In the genomic region with DNA sequence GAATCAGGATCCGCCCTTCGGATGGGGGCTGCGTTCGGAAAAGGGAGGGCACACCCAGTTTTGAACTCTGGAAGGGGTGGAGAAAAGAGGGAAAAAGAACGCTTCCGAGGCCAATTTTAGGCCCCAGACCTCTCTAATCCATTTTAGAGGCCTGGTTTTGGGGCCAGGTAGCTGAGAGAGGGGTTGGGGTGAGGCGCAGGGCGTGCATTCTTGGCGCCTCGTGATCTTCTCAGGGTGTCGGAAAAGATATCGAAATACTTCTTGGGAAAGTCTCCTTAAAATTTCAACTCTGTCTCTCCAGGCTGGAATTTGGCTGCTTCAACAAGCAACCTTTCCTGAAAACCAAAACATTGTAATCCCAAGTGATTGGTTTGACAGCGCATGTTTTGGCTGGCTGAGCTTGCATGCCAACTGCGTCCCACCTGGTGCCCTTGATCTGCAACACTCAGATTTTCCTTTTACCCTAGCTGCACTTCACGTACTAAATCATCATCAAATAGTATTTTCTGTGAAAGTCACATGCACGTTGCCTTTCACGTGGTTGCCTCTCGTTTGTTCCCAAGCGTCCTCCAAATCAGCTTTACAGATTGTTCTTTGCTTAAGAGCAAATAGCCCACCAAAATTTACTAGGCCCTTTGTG, we compare ENCODE assay signal across 8 cellular contexts. TPM values are rescaled to one million over a fixed set of nuclear protein-coding genes. Genes with fewer than 3 reads are reported as not detected.
DNase-seq lines count a peak whose midpoint lies in the region; ATAC-seq and TF ChIP-seq lines count a peak whose summit lies in the region.

No MANE protein-coding gene starts in this region.

- CTCF ChIA-PET in activated CD4-positive, alpha-beta memory T cell treated with anti-CD3 and anti-CD28 coated beads, Interleukin-2, amount 10 ng/mL, durations not matched to agents 7 days and 5 days (lab: Charles Lee), result interaction anchor here (1.0 to 1.5 kb wide), 3 partner anchors 16 to 363 kb away, joined by 3 to 4 read pairs (median 3); no protein-coding TSS in a partner anchor

- H3K9me3 ChIP-seq in endodermal cell (ENCODE audit: control insufficient read depth, low read length) (no peaks in the 10 kb centered on the region), subcutaneous abdominal adipose tissue (ENCODE audit: control insufficient read depth in 5 of 5, low read length in 5 of 5) (no peaks in the 10 kb centered on the region)

- H3K9ac ChIP-seq in endodermal cell (ENCODE audit: extremely low read depth, low read length, poor library complexity, severe bottlenecking) (peak overlapping the region; percentile 96), subcutaneous abdominal adipose tissue (ENCODE audit: low read length in 5 of 5) (peak overlapping the region; percentile 81 to 96 (median 92))

- H3K4me3 ChIP-seq in endodermal cell (ENCODE audit: low read length) (peak overlapping the region; percentile 80), subcutaneous abdominal adipose tissue (ENCODE audit: low read depth in 1 of 5, low read length in 5 of 5) (peak overlapping the region; percentile 76 to 92 (median 91))

- H3K4me1 Mint-ChIP-seq in activated CD4-positive, alpha-beta memory T cell treated with anti-CD3 and anti-CD28 coated beads, Interleukin-2, amount 10 ng/mL, durations not matched to agents 7 days and 5 days, result peaks cover 31% of the 10 kb centered on the region
- H3K4me1 Mint-ChIP-seq in endodermal cell (peaks cover 14% of the 10 kb centered on the region), nephron progenitor cell (peaks cover 33% of the 10 kb centered on the region)

- peak overlapping the region; percentile 100 for H3K27ac Mint-ChIP-seq in activated CD4-positive, alpha-beta memory T cell treated with anti-CD3 and anti-CD28 coated beads, Interleukin-2, amount 10 ng/mL, durations not matched to agents 7 days and 5 days
- H3K27ac Mint-ChIP-seq in endodermal cell (peak overlapping the region; percentile 99), nephron progenitor cell (peak overlapping the region; percentile 100)

- POLR2A ChIA-PET in activated CD4-positive, alpha-beta memory T cell treated with anti-CD3 and anti-CD28 coated beads, Interleukin-2, amount 10 ng/mL, durations not matched to agents 7 days and 5 days (lab: Charles Lee), result interaction anchor here (0.7 to 3.3 kb wide), 32 partner anchors 9 to 658 kb away, joined by 3 to 44 read pairs (median 5); partner anchors contain the start of genes COMMD1, FAM161A, PEX13 and PUS10

- H3K36me3 ChIP-seq in endodermal cell (ENCODE audit: control insufficient read depth, insufficient read depth, low read length) (peaks cover 2% of the 10 kb centered on the region), subcutaneous abdominal adipose tissue (ENCODE audit: control insufficient read depth in 5 of 5, insufficient read depth in 5 of 5, low read length in 5 of 5) (no peaks in the 10 kb centered on the region)

- H3K27ac ChIP-seq in endodermal cell (ENCODE audit: low read depth, low read length), result peak overlapping the region; percentile 98
- H3K27ac ChIP-seq in subcutaneous abdominal adipose tissue (ENCODE audit: low read depth, low read length), result peak overlapping the region; percentile 97

- H3K27me3 Mint-ChIP-seq in activated CD4-positive, alpha-beta memory T cell treated with anti-CD3 and anti-CD28 coated beads, Interleukin-2, amount 10 ng/mL, durations not matched to agents 7 days and 5 days, result no peaks in the 10 kb centered on the region
- H3K27me3 Mint-ChIP-seq in endodermal cell (ENCODE audit: insufficient read depth) (no peaks in the 10 kb centered on the region), nephron progenitor cell (ENCODE audit: low read depth, poor library complexity) (no peaks in the 10 kb centered on the region)

- ATAC-seq in GM19452 (IDR thresholded peaks at IDR 0.05; ENCODE audit: unreplicated experiment), result no peak

- DNase-seq in AG08396 (ENCODE audit: low spot score) (peak; percentile 8), H4 (ENCODE audit: low spot score) (peak; percentile 20), NCI-H2227 treated with DMSO at 0.1 percent for 48 hours (lab: John Stamatoyannopoulos, UW) (peak; percentile 76), endodermal cell (no peak), nephron progenitor cell (no peak)
- DNase-seq in activated CD4-positive, alpha-beta memory T cell treated with anti-CD3 and anti-CD28 coated beads, Interleukin-2, amount 10 ng/mL, durations not matched to agents 7 days and 5 days, result peak; percentile 49

- peaks cover 4% of the 10 kb centered on the region for H3K4me1 ChIP-seq in endodermal cell (ENCODE audit: control insufficient read depth, insufficient read depth, low read length)
- H3K4me1 ChIP-seq in subcutaneous abdominal adipose tissue (ENCODE audit: control insufficient read depth in 5 of 5, insufficient read depth in 5 of 5, low read length in 5 of 5), result peaks cover 2 to 34% (median 30%) of the 10 kb centered on the region in 5 donors

- TF ChIP-seq CTCF in endodermal cell (conservative IDR thresholded peaks at IDR 0.05), result no peak
- TF ChIP-seq CTCF in nephron progenitor cell (IDR thresholded peaks at IDR 0.05), result no peak

- H3K9me3 Mint-ChIP-seq in activated CD4-positive, alpha-beta memory T cell treated with anti-CD3 and anti-CD28 coated beads, Interleukin-2, amount 10 ng/mL, durations not matched to agents 7 days and 5 days, result no peaks in the 10 kb centered on the region
- H3K9me3 Mint-ChIP-seq in endodermal cell (no peaks in the 10 kb centered on the region), nephron progenitor cell (peaks cover 4% of the 10 kb centered on the region)

- peaks cover 22% of the 10 kb centered on the region for H3K36me3 Mint-ChIP-seq in activated CD4-positive, alpha-beta memory T cell treated with anti-CD3 and anti-CD28 coated beads, Interleukin-2, amount 10 ng/mL, durations not matched to agents 7 days and 5 days (ENCODE audit: low read depth)
- H3K36me3 Mint-ChIP-seq in endodermal cell (ENCODE audit: low read depth) (peaks cover 9% of the 10 kb centered on the region), nephron progenitor cell (ENCODE audit: low read depth) (peaks cover 9% of the 10 kb centered on the region)

- 12 to 39% methylated on average over 9 to 19 of the region's 19 CpGs for WGBS in endodermal cell (ENCODE audit: insufficient coverage in 1 of 2, insufficient read length in 1 of 2), 2 experiments

- H3K27me3 ChIP-seq in endodermal cell (ENCODE audit: control insufficient read depth, insufficient read depth, low read length, poor library complexity, severe bottlenecking), result no peaks in the 10 kb centered on the region
- no peaks in the 10 kb centered on the region for H3K27me3 ChIP-seq in subcutaneous abdominal adipose tissue (ENCODE audit: control insufficient read depth in 5 of 5, insufficient read depth in 4 of 5, low read length in 5 of 5)

- peak overlapping the region; percentile 97 for H3K4me3 Mint-ChIP-seq in activated CD4-positive, alpha-beta memory T cell treated with anti-CD3 and anti-CD28 coated beads, Interleukin-2, amount 10 ng/mL, durations not matched to agents 7 days and 5 days
- H3K4me3 Mint-ChIP-seq in endodermal cell, result peak overlapping the region; percentile 89
- peak overlapping the region; percentile 97 for H3K4me3 Mint-ChIP-seq in nephron progenitor cell

RNA-seq across cellular contexts. Expression of gene XPO1, which starts 0.9 kb away (rescaled TPM):
- 117 and 122 TPM in 2 replicates for total RNA-seq in H4 (2014; rRNA removed; shearing (Covaris generic))
- 100 to 1,000 TPM; 166 to 172 TPM for total RNA-seq in activated CD4-positive, alpha-beta memory T cell treated with anti-CD3 and anti-CD28 coated beads, Interleukin-2, amount 10 ng/mL, durations not matched to agents 7 days and 5 days
- total RNA-seq in endodermal cell, result 100 to 1,000 TPM; 264 to 315 TPM
- polyA plus RNA-seq in endodermal cell (2013, experiment 1 of 2), result 236 TPM
- polyA plus RNA-seq in endodermal cell (2013, experiment 2 of 2), result 213 TPM

Comparison
In these comparisons a context has a peak if more than half of its experiments do, and no peak if none do; other contexts are left out.
1. DNase-seq: peak in AG08396 (single experiment), H4 (single experiment), NCI-H2227 treated with DMSO at 0.1 percent for 48 hours (single experiment) and activated CD4-positive, alpha-beta memory T cell treated with anti-CD3 and anti-CD28 coated beads, Interleukin-2, amount 10 ng/mL, durations not matched to agents 7 days and 5 days (single experiment); none in endodermal cell (single experiment) and nephron progenitor cell (single experiment).
2. Peak in every context shown above with its lines, with median percentiles within 50 percentile points of each other: H3K27ac Mint-ChIP-seq and H3K4me3 Mint-ChIP-seq.